ENCODE assay signal across 20 cellular contexts in the genomic region with DNA sequence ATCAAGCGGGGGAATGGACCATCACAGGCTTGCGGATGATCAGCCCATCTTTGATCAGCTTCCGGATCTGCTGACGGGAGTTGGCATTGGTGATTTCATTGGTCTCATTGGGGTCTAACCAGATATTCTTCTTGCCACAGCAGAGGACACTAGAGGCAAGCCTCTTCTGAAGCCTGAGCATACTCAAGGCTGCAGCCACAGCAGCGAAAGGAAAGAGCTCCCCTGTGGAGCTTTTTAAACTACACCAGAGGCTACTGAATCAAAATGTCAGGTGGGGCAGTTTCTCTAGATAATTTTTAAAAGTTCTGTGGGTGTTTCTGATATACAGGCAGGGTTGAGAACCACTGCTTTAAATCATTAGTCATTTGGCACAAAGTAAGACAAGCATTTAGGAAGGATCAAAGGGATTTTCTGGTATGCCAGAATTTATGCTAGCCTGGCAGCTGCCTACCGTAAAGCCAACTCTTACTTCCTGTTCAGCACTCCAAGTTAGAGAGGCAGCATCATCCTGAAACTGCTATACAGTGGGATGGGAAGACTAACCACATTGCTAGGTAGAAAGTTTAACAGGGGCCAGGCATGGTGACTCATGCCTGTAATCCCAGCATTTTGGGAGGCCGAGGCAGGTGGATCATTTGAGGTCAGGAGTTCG. TPM values are rescaled to one million over a fixed set of nuclear protein-coding genes. Genes with fewer than 3 reads are reported as not detected.
A peak's percentile ranks its signal among the peaks of the same experiment; 100 is the strongest.
DNase-seq lines count a peak whose midpoint lies in the region; ATAC-seq and TF ChIP-seq lines count a peak whose summit lies in the region.
"Had no signal": no experiment of that assay in that cellular context is flagged by ENCODE, and none has a peak within 500 bp of the region (broad histone marks: within the 10 kb centered on the region; RNA-seq: fewer than 3 reads in every experiment).

No MANE protein-coding gene starts in this region.

- H3K79me2 ChIP-seq in PC-3 (ENCODE audit: low read length) (peaks cover 42% of the 10 kb centered on the region), mammary epithelial cell (ENCODE audit: insufficient read depth, low read length) (peaks cover 24% of the 10 kb centered on the region)

- peak overlapping the region; percentile 14 for H3K27ac Mint-ChIP-seq in nephron progenitor cell
- H3K27ac Mint-ChIP-seq: activated B cell treated with CpG ODN at 0.5 μM for 24 hours; activated naive CD4-positive, alpha-beta T cell treated with anti-CD3 and anti-CD28 coated beads, Interleukin-2, amount 10 ng/mL, durations not matched to agents 7 days and 5 days; B cell; endodermal cell had no signal

- POLR2A ChIA-PET in PC-3 (lab: Charles Lee; ENCODE audit: unreplicated experiment): interaction anchor here (0.6 kb wide), 1 partner anchor 67 kb away, joined by 3 read pairs; a partner anchor contains a TSS

- dilution Hi-C loops in mammary epithelial cell (cut with HindIII; ENCODE audit: low sequenced_read_pairs): no loop called here

- H4K20me1 ChIP-seq in PC-3 (ENCODE audit: low read length) (no peaks in the 10 kb centered on the region), mammary epithelial cell (ENCODE audit: insufficient read depth, low read length) (no peaks in the 10 kb centered on the region)

- intact Hi-C loops in PC-3 (cut with micrococcal nuclease) (loop anchor here (2.0 to 10.0 kb wide), 4 partner anchors 29 to 203 kb away; a partner anchor contains a TSS), mammary epithelial cell (cut with micrococcal nuclease) (no loop called here), left lung (cut with DNase I) (no loop called here)

- H3K9ac ChIP-seq in PC-3 (ENCODE audit: low read length) (peak overlapping the region; percentile 51), mammary epithelial cell (ENCODE audit: insufficient read depth, low read length) (no peak overlapping the region)

- DNase-seq in PC-3: peak; percentile 86
- peak; percentile 35 for DNase-seq in mammary epithelial cell
- DNase-seq in nephron progenitor cell: no peak
- DNase-seq in hypothalamus (lab: John Stamatoyannopoulos, UW): no peak
- DNase-seq in left lung: no peak
- DNase-seq: activated B cell treated with CpG ODN at 0.5 μM for 24 hours; activated CD8-positive, alpha-beta memory T cell treated with anti-CD3 and anti-CD28 coated beads, Interleukin-2, amount 50 U/mL, for 48 hours; activated naive CD4-positive, alpha-beta T cell treated with anti-CD3 and anti-CD28 coated beads, Interleukin-2, amount 10 ng/mL, durations not matched to agents 7 days and 5 days; DMS153; endodermal cell; islet precursor cell; midbrain; occipital lobe; stimulated activated naive CD4-positive, alpha-beta T cell had no signal

- BruUV-seq in PC-3 (replicated peaks; lab: Mats Ljungman, UMichigan) (no TSS peak), mammary epithelial cell (replicated peaks; lab: Mats Ljungman, UMichigan) (no TSS peak)

- H3F3A ChIP-seq in PC-3 (ENCODE audit: low read length, unreplicated experiment): no peaks in the 10 kb centered on the region

- H3K4me3 ChIP-seq in PC-3 (ENCODE audit: low read length) (peak overlapping the region; percentile 28; the same call in 1 of the 2 replicates), mammary epithelial cell (replicated peaks in 1 of 3; ENCODE audit: insufficient read depth in 1 of 3, low read depth in 2 of 3, low read length in 3 of 3) (no peak overlapping the region), left lung (no peak overlapping the region)
- H3K4me3 ChIP-seq: skin epidermis had no signal

- H3K36me3 Mint-ChIP-seq in nephron progenitor cell (ENCODE audit: low read depth): peaks cover 27% of the 10 kb centered on the region

- H3K27ac ChIP-seq in PC-3 (ENCODE audit: low read length) (peak overlapping the region; percentile 93), mammary epithelial cell (ENCODE audit: insufficient read depth, low read depth, low read length) (no peak overlapping the region), left lung (no peak overlapping the region)
- H3K27ac ChIP-seq: skin epidermis had no signal

- peaks cover 3% of the 10 kb centered on the region for H3K27me3 Mint-ChIP-seq in nephron progenitor cell (ENCODE audit: low read depth, poor library complexity)
- H3K27me3 Mint-ChIP-seq: activated B cell treated with CpG ODN at 0.5 μM for 24 hours; activated naive CD4-positive, alpha-beta T cell treated with anti-CD3 and anti-CD28 coated beads, Interleukin-2, amount 10 ng/mL, durations not matched to agents 7 days and 5 days; B cell; central memory CD8-positive, alpha-beta T cell had no signal

- TF ChIP-seq CTCF in PC-3 (conservative IDR thresholded peaks at IDR 0.05; ENCODE audit: low read depth, low read length) (no peak), mammary epithelial cell (conservative IDR thresholded peaks at IDR 0.05 in 1 of 2, IDR thresholded peaks at IDR 0.05 in 1 of 2; ENCODE audit: extremely low read depth in 1 of 2, insufficient read depth in 1 of 2, low read depth in 1 of 2, low read length in 2 of 2) (no peak), nephron progenitor cell (IDR thresholded peaks at IDR 0.05) (no peak), left lung (IDR thresholded peaks at IDR 0.05) (no peak)

- peaks cover 38% of the 10 kb centered on the region for H3K4me1 ChIP-seq in PC-3 (ENCODE audit: insufficient read depth, low read length)
- no peaks in the 10 kb centered on the region for H3K4me1 ChIP-seq in mammary epithelial cell (ENCODE audit: insufficient read depth, low read length)
- peaks cover 0 to 3% of the 10 kb centered on the region in 2 donors for H3K4me1 ChIP-seq in left lung

- peak; percentile 42 for ATAC-seq in GM21619 (IDR thresholded peaks at IDR 0.05; ENCODE audit: unreplicated experiment)
- ATAC-seq in PC-3: peak; percentile 88
- no peak for ATAC-seq in HG03196 (IDR thresholded peaks at IDR 0.05; ENCODE audit: unreplicated experiment)
- ATAC-seq in GM19455 (IDR thresholded peaks at IDR 0.05; ENCODE audit: unreplicated experiment): no peak
- no peak for ATAC-seq in left lung

- H3K4me2 ChIP-seq in PC-3 (ENCODE audit: low read length) (peak overlapping the region; percentile 64), mammary epithelial cell (ENCODE audit: insufficient read depth, low read depth, low read length) (no peak overlapping the region)

- CTCF ChIA-PET in PC-3 (lab: Charles Lee) (no interaction called here), mammary epithelial cell (lab: Charles Lee; ENCODE audit: low non-redundant PET) (no interaction called here)

- H3K9me3 ChIP-seq in PC-3 (ENCODE audit: low read length): no peaks in the 10 kb centered on the region
- H3K9me3 ChIP-seq in mammary epithelial cell (replicated peaks; ENCODE audit: insufficient read depth, low read length): no peaks in the 10 kb centered on the region
- no peaks in the 10 kb centered on the region for H3K9me3 ChIP-seq in left lung

- no peak overlapping the region for H2AFZ ChIP-seq in PC-3 (ENCODE audit: low read length)
- no peak overlapping the region for H2AFZ ChIP-seq in mammary epithelial cell (ENCODE audit: low read depth, low read length)

- H3K36me3 ChIP-seq in PC-3 (ENCODE audit: low read depth, low read length) (no peaks in the 10 kb centered on the region), mammary epithelial cell (ENCODE audit: insufficient read depth, low read length) (no peaks in the 10 kb centered on the region), left lung (no peaks in the 10 kb centered on the region)

- no peaks in the 10 kb centered on the region for H3K27me3 ChIP-seq in PC-3 (ENCODE audit: low read length)
- no peaks in the 10 kb centered on the region for H3K27me3 ChIP-seq in mammary epithelial cell (ENCODE audit: insufficient read depth, low read length)
- no peaks in the 10 kb centered on the region for H3K27me3 ChIP-seq in left lung

- H3K4me1 Mint-ChIP-seq in nephron progenitor cell: peaks cover 33% of the 10 kb centered on the region

- in situ Hi-C loops in mammary epithelial cell (cut with MboI; ENCODE audit: low sequenced_read_pairs in 2 of 2): no loop called here

- H3K9me3 Mint-ChIP-seq in nephron progenitor cell: peaks cover 15% of the 10 kb centered on the region
- H3K9me3 Mint-ChIP-seq: activated B cell treated with CpG ODN at 0.5 μM for 24 hours; central memory CD8-positive, alpha-beta T cell; endodermal cell had no signal

- no peaks in the 10 kb centered on the region for H3K9me2 ChIP-seq in PC-3 (replicated peaks; ENCODE audit: low read length)

- H3K4me3 Mint-ChIP-seq in nephron progenitor cell: no peak overlapping the region
- H3K4me3 Mint-ChIP-seq: activated B cell treated with CpG ODN at 0.5 μM for 24 hours; activated naive CD4-positive, alpha-beta T cell treated with anti-CD3 and anti-CD28 coated beads, Interleukin-2, amount 10 ng/mL, durations not matched to agents 7 days and 5 days; B cell; central memory CD8-positive, alpha-beta T cell; endodermal cell had no signal

- WGBS in mammary epithelial cell (ENCODE audit: low coverage, missing lambda C conversion rate): 96% methylated on average over 7 of the region's 8 CpGs

RNA-seq across cellular contexts. Expression of a gene that starts 7.0 kb away (rescaled TPM):
- 2.5 and 3.9 TPM in 2 replicates for total RNA-seq in PC-3 (2014; rRNA removed)
- total RNA-seq in mammary epithelial cell: 10 to 100 TPM in 1 of 2 donors, 1 to 10 TPM in 1; 5.7 to 11.3 TPM
- 2.4 TPM for polyA plus RNA-seq in mammary epithelial cell
- polyA minus RNA-seq in mammary epithelial cell: 9.6 TPM
- 10 to 100 TPM; 15.9 to 24.3 TPM for total RNA-seq in left lung

Comparison
In these comparisons a context has a peak if more than half of its experiments do, and no peak if none do; other contexts are left out.
1. ATAC-seq: peak in GM21619 (single experiment) and PC-3 (single experiment); none in HG03196 (single experiment), GM19455 (single experiment) and left lung (single experiment).
2. DNase-seq: peak in PC-3 (single experiment) and mammary epithelial cell (single experiment); none in nephron progenitor cell (single experiment), hypothalamus (0 of 51) and left lung (0 of 2).